Comparison of ENCODE assay signal across 30 cellular contexts in genomic region chr22:27429476-27429875, GRCh38.
"Had no signal": no experiment of that assay in that cellular context is flagged by ENCODE, and none has a peak within 500 bp of the region (broad histone marks: within the 10 kb centered on the region; RNA-seq: fewer than 3 reads in every experiment).

No MANE protein-coding gene starts in this region.

- H3K36me3 ChIP-seq: ovary, spleen, suprapubic skin, transverse colon, upper lobe of right lung, vagina had no signal

- H3K4me1 Mint-ChIP-seq: naive thymus-derived CD4-positive, alpha-beta T cell; natural killer cell; stimulated activated memory B cell treated with anti-CD40 and anti-IgM and Interleukin-4, amounts not matched to agents 10 μg/mL and 1 μg/mL and 100 μg/mL, for 72 hours; stimulated activated naive CD8-positive, alpha-beta T cell treated with anti-CD3 and anti-CD28 coated beads, Interleukin-15, amount 100 ng/mL, for 72 hours had no signal

- H3K9me3 ChIP-seq: ovary, suprapubic skin, testis, upper lobe of right lung, vagina had no signal

- H3K36me3 Mint-ChIP-seq: natural killer cell; stimulated activated memory B cell treated with anti-CD40 and anti-IgM and Interleukin-4, amounts not matched to agents 10 μg/mL and 1 μg/mL and 100 μg/mL, for 72 hours; type B pancreatic cell had no signal

- H3K4me3 Mint-ChIP-seq: naive thymus-derived CD4-positive, alpha-beta T cell; natural killer cell; nephron; stimulated activated memory B cell treated with anti-CD40 and anti-IgM and Interleukin-4, amounts not matched to agents 10 μg/mL and 1 μg/mL and 100 μg/mL, for 72 hours; stimulated activated naive CD8-positive, alpha-beta T cell treated with anti-CD3 and anti-CD28 coated beads, Interleukin-15, amount 100 ng/mL, for 72 hours; type B pancreatic cell had no signal

- DNase-seq: naive thymus-derived CD4-positive, alpha-beta T cell; natural killer cell; occipital lobe; ovary; psoas muscle; right cardiac atrium; spleen; stimulated activated CD4-positive, alpha-beta T cell treated with anti-CD3 and anti-CD28 coated beads, Interleukin-12 subunit alpha, Interleukin-12 subunit beta, amount 100 ng/mL, for 4 hours; stimulated activated CD4-positive, alpha-beta T cell treated with anti-CD3 and anti-CD28 coated beads, Interleukin-1b, Interleukin-23, amount 100 ng/mL, for 48 hours; stimulated activated CD4-positive, alpha-beta T cell treated with anti-CD3 and anti-CD28 coated beads, Interleukin-4, amount 100 ng/mL, for 1 hour; stimulated activated CD4-positive, alpha-beta T cell treated with anti-CD3 and anti-CD28 coated beads, Interleukin-4, amount 100 ng/mL, for 4 hours; stimulated activated CD8-positive, alpha-beta memory T cell treated with anti-CD3 and anti-CD28 coated beads, Interleukin-4, amount 100 ng/mL, for 48 hours; stimulated activated naive CD4-positive, alpha-beta T cell; stimulated activated naive CD8-positive, alpha-beta T cell treated with anti-CD3 and anti-CD28 coated beads, Interleukin-15, amount 100 ng/mL, for 72 hours; stimulated activated naive CD8-positive, alpha-beta T cell treated with anti-CD3 and anti-CD28 coated beads, Interleukin-15, Interleukin-2, amounts not matched to agents 100 U/mL and 50 U/mL, for 24 hours; substantia nigra; testis; tibial artery; transverse colon; upper lobe of right lung had no signal

- H3K27ac Mint-ChIP-seq: naive thymus-derived CD4-positive, alpha-beta T cell; natural killer cell; progenitor cell of endocrine pancreas; stimulated activated memory B cell treated with anti-CD40 and anti-IgM and Interleukin-4, amounts not matched to agents 10 μg/mL and 1 μg/mL and 100 μg/mL, for 72 hours; stimulated activated naive CD8-positive, alpha-beta T cell treated with anti-CD3 and anti-CD28 coated beads, Interleukin-15, amount 100 ng/mL, for 72 hours; type B pancreatic cell had no signal

- H3K27me3 Mint-ChIP-seq: progenitor cell of endocrine pancreas; stimulated activated naive CD8-positive, alpha-beta T cell treated with anti-CD3 and anti-CD28 coated beads, Interleukin-15, amount 100 ng/mL, for 72 hours had no signal

- H2AFZ ChIP-seq: parathyroid adenoma had no signal

- H3K9ac ChIP-seq: parathyroid adenoma had no signal

- H3K79me2 ChIP-seq: parathyroid adenoma had no signal

- H3K4me1 ChIP-seq: parathyroid adenoma, psoas muscle, spleen, suprapubic skin, testis, tibial artery, transverse colon, upper lobe of right lung, vagina had no signal

- ATAC-seq: naive thymus-derived CD4-positive, alpha-beta T cell; natural killer cell; psoas muscle; right cardiac atrium; sciatic nerve; stimulated activated memory B cell treated with anti-CD40 and anti-IgM and Interleukin-4, amounts not matched to agents 10 μg/mL and 1 μg/mL and 100 μg/mL, for 72 hours; stimulated activated naive CD8-positive, alpha-beta T cell treated with anti-CD3 and anti-CD28 coated beads, Interleukin-15, amount 100 ng/mL, for 72 hours; stimulated activated naive CD8-positive, alpha-beta T cell treated with anti-CD3 and anti-CD28 coated beads, Interleukin-15, Interleukin-2, amounts not matched to agents 100 U/mL and 50 U/mL, for 24 hours; upper lobe of right lung had no signal

- H3K27ac ChIP-seq: ovary, parathyroid adenoma, psoas muscle, skin epidermis, spleen, suprapubic skin, testis, tibial artery, transverse colon, upper lobe of right lung, vagina had no signal

- H3K4me3 ChIP-seq: ovary, psoas muscle, skin epidermis, smooth muscle cell, spleen, suprapubic skin, testis, tibial artery, transverse colon, upper lobe of right lung, vagina had no signal

- H3K27me3 ChIP-seq: ovary, testis, tibial artery, transverse colon, vagina had no signal

- H3K4me2 ChIP-seq: smooth muscle cell had no signal
